ENCODE assay signal across 14 cellular contexts in genomic region chr20:48761914-48762313, GRCh38.
DNase-seq lines count a peak whose midpoint lies in the region; ATAC-seq, FAIRE-seq and TF ChIP-seq lines count a peak whose summit lies in the region.
"Had no signal": no experiment of that assay in that cellular context is flagged by ENCODE, and none has a peak within 500 bp of the region (broad histone marks: within the 10 kb centered on the region; RNA-seq: fewer than 3 reads in every experiment).

No MANE protein-coding gene starts in this region.

- H3K27ac ChIP-seq in Peyer's patch (peak overlapping the region; percentile 77 to 87 (median 84)), duodenal mucosa (ENCODE audit: low read depth, low read length) (peak overlapping the region; percentile 13), small intestine (ENCODE audit: low read depth in 1 of 2, low read length in 1 of 2) (peak overlapping the region; percentile 68 to 85)

- H3K4me1 Mint-ChIP-seq in activated CD4-positive, alpha-beta T cell treated with anti-CD3 and anti-CD28 coated beads, Interleukin-2, amount 10 ng/mL, durations not matched to agents 24 days and 14 days: peaks cover 81% of the 10 kb centered on the region

- H3K4me1 ChIP-seq in Peyer's patch: peaks cover 0 to 31% (median 14%) of the 10 kb centered on the region in 4 donors
- peaks cover 6 to 21% of the 10 kb centered on the region in 2 donors for H3K4me1 ChIP-seq in duodenal mucosa (ENCODE audit: control insufficient read depth in 1 of 2, insufficient read depth in 2 of 2, low read length in 2 of 2)
- H3K4me1 ChIP-seq in small intestine (ENCODE audit: control insufficient read depth in 2 of 2, insufficient read depth in 1 of 2, low read depth in 1 of 2, low read length in 1 of 2): peaks cover 0 to 4% of the 10 kb centered on the region in 2 donors
- H3K4me1 ChIP-seq: Caco-2 had no signal

- DNase-seq in activated CD4-positive, alpha-beta T cell treated with anti-CD3 and anti-CD28 coated beads, Interleukin-2, amount 10 ng/mL, durations not matched to agents 24 days and 14 days: no peak
- DNase-seq in activated CD4-positive, alpha-beta T cell treated with anti-CD3 and anti-CD28 coated beads for 1 hour: no peak
- peak in 1 of 3 donors; percentile 8 for DNase-seq in Peyer's patch
- DNase-seq in small intestine: no peak
- no peak for DNase-seq in sciatic nerve (ENCODE audit: low spot score)
- no peak for DNase-seq in HuH-7 (ENCODE audit: low spot score)
- DNase-seq: 8988T, Caco-2, HFFc6, NCI-H1048, retina had no signal

- ATAC-seq in sciatic nerve (no peak), HG03139 (IDR thresholded peaks at IDR 0.05; ENCODE audit: unreplicated experiment) (no peak)

- H3K27me3 Mint-ChIP-seq in activated CD4-positive, alpha-beta T cell treated with anti-CD3 and anti-CD28 coated beads, Interleukin-2, amount 10 ng/mL, durations not matched to agents 24 days and 14 days: no peaks in the 10 kb centered on the region
- H3K27me3 Mint-ChIP-seq: dendritic cell treated with granulocyte-macrophage colony-stimulating factor and Interleukin-4, amounts not matched to agents 40 ng/mL and 50 ng/mL, for 4 days had no signal

- no peak for TF ChIP-seq POLR2A in Peyer's patch (IDR thresholded peaks at IDR 0.05)

- H3K9ac ChIP-seq in duodenal mucosa (ENCODE audit: low read depth in 1 of 2, low read length in 2 of 2): no peak overlapping the region

- peaks cover 39% of the 10 kb centered on the region for H3K36me3 Mint-ChIP-seq in activated CD4-positive, alpha-beta T cell treated with anti-CD3 and anti-CD28 coated beads, Interleukin-2, amount 10 ng/mL, durations not matched to agents 24 days and 14 days (ENCODE audit: low read depth)

- H3K9me3 ChIP-seq in Peyer's patch (no peaks in the 10 kb centered on the region), duodenal mucosa (ENCODE audit: control insufficient read depth in 1 of 2, low read length in 2 of 2) (no peaks in the 10 kb centered on the region), small intestine (ENCODE audit: control insufficient read depth, low read depth) (no peaks in the 10 kb centered on the region)

- H3K27ac Mint-ChIP-seq in activated CD4-positive, alpha-beta T cell treated with anti-CD3 and anti-CD28 coated beads, Interleukin-2, amount 10 ng/mL, durations not matched to agents 24 days and 14 days: peak overlapping the region; percentile 97
- H3K27ac Mint-ChIP-seq: dendritic cell treated with granulocyte-macrophage colony-stimulating factor and Interleukin-4, amounts not matched to agents 40 ng/mL and 50 ng/mL, for 4 days; HFFc6 had no signal

- H3K9me3 Mint-ChIP-seq in activated CD4-positive, alpha-beta T cell treated with anti-CD3 and anti-CD28 coated beads, Interleukin-2, amount 10 ng/mL, durations not matched to agents 24 days and 14 days: peaks cover 3% of the 10 kb centered on the region
- H3K9me3 Mint-ChIP-seq: HFFc6 had no signal

- no peak for FAIRE-seq in small intestine (lab: Jason Lieb, UNC)

- intact Hi-C loops in activated CD4-positive, alpha-beta T cell treated with anti-CD3 and anti-CD28 coated beads, Interleukin-2, amount 10 ng/mL, durations not matched to agents 24 days and 14 days (cut with micrococcal nuclease): loop anchor here (2.0 to 10.0 kb wide), 3 partner anchors 45 to 403 kb away; no protein-coding TSS in a partner anchor
- intact Hi-C loops in sciatic nerve (cut with DNase I): no loop called here

- TF ChIP-seq CTCF in Peyer's patch (IDR thresholded peaks at IDR 0.05): no peak

- H3K36me3 ChIP-seq in Peyer's patch (no peaks in the 10 kb centered on the region), duodenal mucosa (ENCODE audit: control insufficient read depth in 1 of 2, insufficient read depth in 2 of 2, low read length in 2 of 2) (no peaks in the 10 kb centered on the region), small intestine (ENCODE audit: control insufficient read depth in 2 of 2, insufficient read depth in 2 of 2, low read length in 2 of 2) (no peaks in the 10 kb centered on the region)

- WGBS in small intestine, 3 donors: 77 to 88% (median 83%) methylated on average over 3 of the region's 3 CpGs

- H3K4me3 Mint-ChIP-seq in activated CD4-positive, alpha-beta T cell treated with anti-CD3 and anti-CD28 coated beads, Interleukin-2, amount 10 ng/mL, durations not matched to agents 24 days and 14 days: peak overlapping the region; percentile 75
- H3K4me3 Mint-ChIP-seq: dendritic cell treated with granulocyte-macrophage colony-stimulating factor and Interleukin-4, amounts not matched to agents 40 ng/mL and 50 ng/mL, for 4 days; HFFc6 had no signal

- H3K27me3 ChIP-seq in Peyer's patch: no peaks in the 10 kb centered on the region
- H3K27me3 ChIP-seq in duodenal mucosa (ENCODE audit: control insufficient read depth in 1 of 2, insufficient read depth in 2 of 2, low read length in 2 of 2): no peaks in the 10 kb centered on the region
- H3K27me3 ChIP-seq in small intestine (ENCODE audit: control insufficient read depth in 2 of 2, insufficient read depth in 2 of 2, low read length in 2 of 2): no peaks in the 10 kb centered on the region

- H3K4me3 ChIP-seq in Peyer's patch: no peak overlapping the region
- peak overlapping the region in 1 of 2 donors; percentile 13 for H3K4me3 ChIP-seq in duodenal mucosa (ENCODE audit: low read depth in 1 of 2, low read length in 2 of 2)
- no peak overlapping the region for H3K4me3 ChIP-seq in small intestine (ENCODE audit: low read depth in 1 of 2, low read length in 2 of 2)

Comparison
In these comparisons a context has a peak if more than half of its experiments do, and no peak if none do; other contexts are left out.
1. H3K27ac ChIP-seq: peak in every context shown above with its lines; median percentile 84 in Peyer's patch; 76 in small intestine; 13 in duodenal mucosa.